ENCODE assay signal across 12 cellular contexts in genomic region chr19:45876161-45876410, GRCh38. TPM values are rescaled to one million over a fixed set of nuclear protein-coding genes. Genes with fewer than 3 reads are reported as not detected.
DNase-seq lines count a peak whose midpoint lies in the region; ATAC-seq lines count a peak whose summit lies in the region.
"Had no signal": no experiment of that assay in that cellular context is flagged by ENCODE, and none has a peak within 500 bp of the region (broad histone marks: within the 10 kb centered on the region; RNA-seq: fewer than 3 reads in every experiment).

No MANE protein-coding gene starts in this region.

- peak overlapping the region in 2 of 3 donors; percentile 3 to 12 for H3K27ac Mint-ChIP-seq in CD4-positive, CD25-positive, alpha-beta regulatory T cell

- H3K27me3 ChIP-seq in CD4-positive, CD25-positive, alpha-beta regulatory T cell (ENCODE audit: control insufficient read depth, insufficient read depth, low read length), result peaks cover 3% of the 10 kb centered on the region
- H3K27me3 ChIP-seq in HUES48 (ENCODE audit: control insufficient read depth, insufficient read depth, low read length) (no peaks in the 10 kb centered on the region), neuron (ENCODE audit: insufficient read depth, low read length) (no peaks in the 10 kb centered on the region)
- H3K27me3 ChIP-seq in effector memory CD4-positive, alpha-beta T cell (replicated peaks; ENCODE audit: control insufficient read depth, insufficient read depth, low read length, poor library complexity, severe bottlenecking), result no peaks in the 10 kb centered on the region
- H3K27me3 ChIP-seq: tibial artery had no signal

- peak overlapping the region; percentile 0 to 66 (median 28) for H3K4me3 Mint-ChIP-seq in CD4-positive, CD25-positive, alpha-beta regulatory T cell

- no peak overlapping the region for H3K27ac ChIP-seq in CD4-positive, CD25-positive, alpha-beta regulatory T cell (ENCODE audit: insufficient read depth, low read length, poor library complexity, severe bottlenecking)
- no peak overlapping the region for H3K27ac ChIP-seq in HUES48 (ENCODE audit: low read depth, low read length)
- no peak overlapping the region for H3K27ac ChIP-seq in effector memory CD4-positive, alpha-beta T cell (ENCODE audit: insufficient read depth, low read length, poor library complexity, severe bottlenecking)

- no peaks in the 10 kb centered on the region for H3K9me3 Mint-ChIP-seq in CD4-positive, CD25-positive, alpha-beta regulatory T cell

- H3K36me3 Mint-ChIP-seq in CD4-positive, CD25-positive, alpha-beta regulatory T cell, result no peaks in the 10 kb centered on the region

- H3K9ac ChIP-seq in HUES48 (ENCODE audit: low read depth, low read length), result peak overlapping the region; percentile 6; the same call in 1 of the 2 replicates
- H3K9ac ChIP-seq: SK-N-SH had no signal

- ATAC-seq in CD4-positive, CD25-positive, alpha-beta regulatory T cell (ENCODE audit: low read depth in 2 of 2), result peak; percentile 41 to 56
- no peak for ATAC-seq in HG02981 (IDR thresholded peaks at IDR 0.05; ENCODE audit: unreplicated experiment)

- peaks cover 12% of the 10 kb centered on the region for H3K4me1 ChIP-seq in CD4-positive, CD25-positive, alpha-beta regulatory T cell (ENCODE audit: control insufficient read depth, insufficient read depth, low read length, poor library complexity, severe bottlenecking)
- H3K4me1 ChIP-seq in HUES48 (ENCODE audit: control insufficient read depth, insufficient read depth, low read length) (peaks cover 7% of the 10 kb centered on the region), neuron (ENCODE audit: insufficient read depth, low read length) (peaks cover 14% of the 10 kb centered on the region)
- peaks cover 8% of the 10 kb centered on the region for H3K4me1 ChIP-seq in effector memory CD4-positive, alpha-beta T cell (ENCODE audit: control insufficient read depth, insufficient read depth, low read length, poor library complexity, severe bottlenecking)

- peak in 1 of 3 donors; percentile 37 for DNase-seq in CD4-positive, CD25-positive, alpha-beta regulatory T cell
- DNase-seq in effector memory CD4-positive, alpha-beta T cell, result no peak
- no peak for DNase-seq in NCI-H345 treated with DMSO at 0.1 percent for 48 hours (lab: John Stamatoyannopoulos, UW; ENCODE audit: unreplicated experiment)
- DNase-seq in activated gamma-delta T cell (lab: John Stamatoyannopoulos, UW), result no peak
- no peak for DNase-seq in NCI-H2171 treated with DMSO at 0.1 percent for 48 hours (lab: John Stamatoyannopoulos, UW)
- DNase-seq: DMS153, NCI-H446 treated with DMSO at 0.1 percent for 48 hours had no signal

- no peaks in the 10 kb centered on the region for H3K9me3 ChIP-seq in CD4-positive, CD25-positive, alpha-beta regulatory T cell (ENCODE audit: control insufficient read depth in 2 of 2, low read length in 2 of 2)
- H3K9me3 ChIP-seq in HUES48 (ENCODE audit: control insufficient read depth, insufficient read depth, low read length) (no peaks in the 10 kb centered on the region), neuron (ENCODE audit: low read length) (no peaks in the 10 kb centered on the region)
- H3K9me3 ChIP-seq in effector memory CD4-positive, alpha-beta T cell (ENCODE audit: control insufficient read depth, low read length), result no peaks in the 10 kb centered on the region
- H3K9me3 ChIP-seq: SK-N-SH, tibial artery had no signal

- peaks cover 0 to 16% (median 6%) of the 10 kb centered on the region in 4 donors for H3K4me1 Mint-ChIP-seq in CD4-positive, CD25-positive, alpha-beta regulatory T cell

- H3K27me3 Mint-ChIP-seq in CD4-positive, CD25-positive, alpha-beta regulatory T cell, result peaks cover 10% of the 10 kb centered on the region

- no peaks in the 10 kb centered on the region for H3K36me3 ChIP-seq in CD4-positive, CD25-positive, alpha-beta regulatory T cell (ENCODE audit: control insufficient read depth, insufficient read depth, low read length)
- H3K36me3 ChIP-seq in HUES48 (ENCODE audit: control insufficient read depth, insufficient read depth, low read length), result peaks cover 19% of the 10 kb centered on the region
- H3K36me3 ChIP-seq in effector memory CD4-positive, alpha-beta T cell (ENCODE audit: control insufficient read depth, insufficient read depth, low read length), result no peaks in the 10 kb centered on the region
- no peaks in the 10 kb centered on the region for H3K36me3 ChIP-seq in neuron (ENCODE audit: insufficient read depth, low read length)
- H3K36me3 ChIP-seq: tibial artery had no signal

- H2AFZ ChIP-seq in neuron (ENCODE audit: low read depth, low read length), result peak overlapping the region; percentile 88

- H3K4me3 ChIP-seq in CD4-positive, CD25-positive, alpha-beta regulatory T cell (ENCODE audit: low read depth, low read length), result no peak overlapping the region
- H3K4me3 ChIP-seq in HUES48 (ENCODE audit: low read depth, low read length) (peak overlapping the region; percentile 52; the same call in 1 of the 2 replicates), neuron (ENCODE audit: low read length) (no peak overlapping the region)
- peak overlapping the region; percentile 15 for H3K4me3 ChIP-seq in effector memory CD4-positive, alpha-beta T cell (ENCODE audit: insufficient read depth, low read depth, low read length, poor library complexity, severe bottlenecking)

RNA-seq across cellular contexts. Expression of gene IRF2BP1, which starts 9.9 kb away (rescaled TPM):
- 21.2 TPM for total RNA-seq in CD4-positive, CD25-positive, alpha-beta regulatory T cell
- polyA plus RNA-seq in CD4-positive, CD25-positive, alpha-beta regulatory T cell, result 1 to 10 TPM; 4.5 to 6.4 (median 5.4) TPM

RNA-seq across cellular contexts. Expression of gene FOXA3, which starts 12.0 kb away (rescaled TPM):
- not detected for total RNA-seq in CD4-positive, CD25-positive, alpha-beta regulatory T cell
- polyA plus RNA-seq in CD4-positive, CD25-positive, alpha-beta regulatory T cell, result not detected

RNA-seq across cellular contexts. Expression of gene SYMPK, which starts 13.1 kb away (rescaled TPM):
- 87.6 TPM for total RNA-seq in CD4-positive, CD25-positive, alpha-beta regulatory T cell
- polyA plus RNA-seq in CD4-positive, CD25-positive, alpha-beta regulatory T cell, result 10 to 100 TPM in 2 of 4 donors, 1 to 10 TPM in 2; 5.0 to 13.0 (median 8.6) TPM

RNA-seq across cellular contexts. Expression of gene MYPOP, which starts 26.3 kb away (rescaled TPM):
- total RNA-seq in CD4-positive, CD25-positive, alpha-beta regulatory T cell, result 8.7 TPM
- polyA plus RNA-seq in CD4-positive, CD25-positive, alpha-beta regulatory T cell, result under 1 TPM in 3 of 4 donors, not detected in 1; 0.17 to 0.44 (median 0.20) TPM

RNA-seq across cellular contexts. Expression of gene NANOS2, which starts 38.5 kb away (rescaled TPM):
- not detected for total RNA-seq in CD4-positive, CD25-positive, alpha-beta regulatory T cell
- polyA plus RNA-seq in CD4-positive, CD25-positive, alpha-beta regulatory T cell, result not detected
- polyA plus RNA-seq: SK-N-SH had no signal

Comparison
In these comparisons a context has a peak if more than half of its experiments do, and no peak if none do; other contexts are left out.
1. H3K4me3 ChIP-seq: peak in HUES48 (single experiment) and effector memory CD4-positive, alpha-beta T cell (single experiment); none in CD4-positive, CD25-positive, alpha-beta regulatory T cell (single experiment) and neuron (single experiment).